ENCODE assay signal across 25 cellular contexts in genomic region chr7:106595922-106596321, GRCh38.
A peak's percentile ranks its signal among the peaks of the same experiment; 100 is the strongest.
DNase-seq lines count a peak whose midpoint lies in the region; ATAC-seq, FAIRE-seq and TF ChIP-seq lines count a peak whose summit lies in the region.
"Had no signal": no experiment of that assay in that cellular context is flagged by ENCODE, and none has a peak within 500 bp of the region (broad histone marks: within the 10 kb centered on the region; RNA-seq: fewer than 3 reads in every experiment).

No MANE protein-coding gene starts in this region.

- no peak for DNase-seq in activated naive CD4-positive, alpha-beta T cell treated with anti-CD3 and anti-CD28 coated beads, Interleukin-2, amount 50 U/mL, for 72 hours (ENCODE audit: low spot score in 2 of 2)
- DNase-seq in K562 (ENCODE audit: extremely low read depth in 1 of 4, low spot score in 3 of 4), result no peak
- no peak for DNase-seq in BE2C
- DNase-seq: AML-193; C1 segment of cervical spinal cord; CD4-positive, alpha-beta memory T cell; CD4-positive, CD25-positive, alpha-beta regulatory T cell; CD8-positive, alpha-beta memory T cell; COR-L47; DMS 273 treated with DMSO at 0.1 percent for 48 hours; DMS153; DMS53; DMS79; DND-41; EL; GDM1 had no signal

- POLR2A ChIA-PET in K562 (lab: Yijun Ruan, JAX), result interaction anchor here (3.0 kb wide), 1 partner anchor 10 kb away, joined by 9 read pairs; no protein-coding TSS in a partner anchor

- no peaks in the 10 kb centered on the region for H3K79me2 ChIP-seq in K562 (ENCODE audit: control insufficient read depth, insufficient read depth, low read length)

- no peak overlapping the region for H3K4me2 ChIP-seq in K562 (ENCODE audit: insufficient read depth, low read length)
- H3K4me2 ChIP-seq: A549, BLaER1 had no signal

- FAIRE-seq in K562 (lab: Jason Lieb, UNC), result no peak
- FAIRE-seq: A549, GM12878, GM19239 had no signal

- H3K9me3 ChIP-seq in K562 (replicated peaks; ENCODE audit: control insufficient read depth, insufficient read depth, low read depth, low read length) (peaks cover 5% of the 10 kb centered on the region), BE2C (no peaks in the 10 kb centered on the region)
- H3K9me3 ChIP-seq: A549, BLaER1 had no signal

- H3K4me1 ChIP-seq in K562 (replicated peaks in 1 of 2; ENCODE audit: control insufficient read depth in 2 of 2, insufficient read depth in 2 of 2, low read length in 2 of 2) (peaks cover 11 to 42% of the 10 kb centered on the region in 2 experiments), BE2C (peaks cover 4% of the 10 kb centered on the region; the same call in 1 of the 2 replicates)
- H3K4me1 ChIP-seq: A549, BLaER1 had no signal

- no peaks in the 10 kb centered on the region for H3K36me3 ChIP-seq in K562 (ENCODE audit: control insufficient read depth, insufficient read depth, low read length)
- H3K36me3 ChIP-seq in BE2C, result no peaks in the 10 kb centered on the region
- H3K36me3 ChIP-seq: BLaER1 had no signal

- H4K20me1 ChIP-seq in K562 (replicated peaks; ENCODE audit: control insufficient read depth, insufficient read depth, low read length), result no peaks in the 10 kb centered on the region
- H4K20me1 ChIP-seq: BLaER1 had no signal

- no peak overlapping the region for H2AFZ ChIP-seq in K562 (ENCODE audit: low read depth, low read length)

- H3K27me3 Mint-ChIP-seq in activated naive CD4-positive, alpha-beta T cell treated with anti-CD3 and anti-CD28 coated beads, Interleukin-2, amount 50 U/mL, for 24 hours, result no peaks in the 10 kb centered on the region

- no peak overlapping the region for H3K4me3 Mint-ChIP-seq in activated naive CD4-positive, alpha-beta T cell treated with anti-CD3 and anti-CD28 coated beads, Interleukin-2, amount 50 U/mL, for 24 hours
- H3K4me3 Mint-ChIP-seq: B cell; CD14-positive monocyte; CD4-positive, alpha-beta memory T cell; CD8-positive, alpha-beta memory T cell had no signal

- no peak overlapping the region for H3K27ac ChIP-seq in K562 (ENCODE audit: extremely low read depth, low read depth, low read length)
- H3K27ac ChIP-seq: 22Rv1, A549, BLaER1 had no signal

- no peaks in the 10 kb centered on the region for H3K9me3 Mint-ChIP-seq in activated naive CD4-positive, alpha-beta T cell treated with anti-CD3 and anti-CD28 coated beads, Interleukin-2, amount 50 U/mL, for 24 hours
- no peaks in the 10 kb centered on the region for H3K9me3 Mint-ChIP-seq in activated naive CD4-positive, alpha-beta T cell treated with anti-CD3 and anti-CD28 coated beads, Interleukin-2, amount 50 U/mL, for 72 hours
- H3K9me3 Mint-ChIP-seq: CD4-positive, alpha-beta memory T cell; CD8-positive, alpha-beta memory T cell had no signal

- no peaks in the 10 kb centered on the region for H3K36me3 Mint-ChIP-seq in activated naive CD4-positive, alpha-beta T cell treated with anti-CD3 and anti-CD28 coated beads, Interleukin-2, amount 50 U/mL, for 24 hours
- H3K36me3 Mint-ChIP-seq in activated naive CD4-positive, alpha-beta T cell treated with anti-CD3 and anti-CD28 coated beads, Interleukin-2, amount 50 U/mL, for 72 hours, result no peaks in the 10 kb centered on the region
- H3K36me3 Mint-ChIP-seq: CD14-positive monocyte; CD4-positive, alpha-beta memory T cell; CD4-positive, CD25-positive, alpha-beta regulatory T cell; CD8-positive, alpha-beta memory T cell had no signal

- peak overlapping the region; percentile 10 for H3K27ac Mint-ChIP-seq in activated naive CD4-positive, alpha-beta T cell treated with anti-CD3 and anti-CD28 coated beads, Interleukin-2, amount 50 U/mL, for 24 hours
- H3K27ac Mint-ChIP-seq in activated naive CD4-positive, alpha-beta T cell treated with anti-CD3 and anti-CD28 coated beads, Interleukin-2, amount 50 U/mL, for 72 hours, result no peak overlapping the region
- H3K27ac Mint-ChIP-seq: B cell; CD4-positive, alpha-beta memory T cell; CD4-positive, CD25-positive, alpha-beta regulatory T cell; CD8-positive, alpha-beta memory T cell had no signal

- TF ChIP-seq EP300 in K562 (IDR thresholded peaks at IDR 0.05; ENCODE audit: low read length), result no peak

- no peak overlapping the region for H3K9ac ChIP-seq in K562 (ENCODE audit: insufficient read depth in 1 of 2, low read depth in 2 of 2, low read length in 2 of 2)
- H3K9ac ChIP-seq: BLaER1 had no signal

- CTCF ChIA-PET in K562 (lab: Yijun Ruan, JAX; ENCODE audit: low intra/inter-chr PET ratio), result no interaction called here

- TF ChIP-seq CTCF in K562 (IDR thresholded peaks at IDR 0.05 in 2 of 3, conservative IDR thresholded peaks at IDR 0.05 in 1 of 3; ENCODE audit: insufficient read depth in 2 of 3, low read depth in 1 of 3, low read length in 3 of 3) (no peak), BE2C (IDR thresholded peaks at IDR 0.05; ENCODE audit: low read depth, low read length) (no peak)

- BruUV-seq in K562 (replicated peaks; lab: Mats Ljungman, UMichigan), result no TSS peak

- in situ Hi-C loops in K562 (cut with MboI), result no loop called here

- peaks cover 5% of the 10 kb centered on the region for H3K4me1 Mint-ChIP-seq in activated naive CD4-positive, alpha-beta T cell treated with anti-CD3 and anti-CD28 coated beads, Interleukin-2, amount 50 U/mL, for 24 hours

- TF ChIP-seq POLR2A in K562 (conservative IDR thresholded peaks at IDR 0.05), result no peak

- H3K4me3 ChIP-seq in K562, result no peak overlapping the region
- H3K4me3 ChIP-seq in BE2C (ENCODE audit: low read depth, low read length), result no peak overlapping the region
- H3K4me3 ChIP-seq: A549, BLaER1, GM12878 had no signal

- H3K27me3 ChIP-seq in K562 (ENCODE audit: control insufficient read depth in 2 of 2, insufficient read depth in 2 of 2, low read length in 2 of 2) (no peaks in the 10 kb centered on the region), BE2C (no peaks in the 10 kb centered on the region)
- H3K27me3 ChIP-seq: BLaER1 had no signal

- no peak for ATAC-seq in activated naive CD4-positive, alpha-beta T cell treated with anti-CD3 and anti-CD28 coated beads, Interleukin-2, amount 50 U/mL, for 72 hours
- no peak for ATAC-seq in K562
- ATAC-seq in HG03175 (IDR thresholded peaks at IDR 0.05; ENCODE audit: unreplicated experiment), result no peak
- ATAC-seq: A549, GM12878 had no signal

- intact Hi-C loops in K562 (cut with micrococcal nuclease), result no loop called here

- TF ChIP-seq RAD21 in K562 (CRISPR knock-in tag; conservative IDR thresholded peaks at IDR 0.05 in 1 of 2, IDR thresholded peaks at IDR 0.05 in 1 of 2), result no peak

- peaks cover 4% of the 10 kb centered on the region for H3K9me1 ChIP-seq in K562 (ENCODE audit: control insufficient read depth, insufficient read depth, low read length)

- WGBS in K562 (ENCODE audit: insufficient coverage, low coverage, missing lambda C conversion rate), result 77% methylated on average over 3 of the region's 3 CpGs

TF ChIP-seq in K562, 482 proteins besides CTCF, POLR2A, EP300 and RAD21 (continues in another document):
- TF ChIP-seq C11orf30 (IDR thresholded peaks at IDR 0.05; ENCODE audit: low read depth) (no peak), NELFE (IDR thresholded peaks at IDR 0.05; ENCODE audit: insufficient read depth, insufficient read length) (no peak), ZNF41 (CRISPR knock-in tag; conservative IDR thresholded peaks at IDR 0.05) (no peak), RCOR1 (IDR thresholded peaks at IDR 0.05; ENCODE audit: borderline replicate concordance in 1 of 2, low read depth in 2 of 2, low read length in 2 of 2) (no peak), FIP1L1 (IDR thresholded peaks at IDR 0.05; ENCODE audit: low read depth, low read length, poor library complexity, severe bottlenecking) (no peak), E4F1 (CRISPR knock-in tag; IDR thresholded peaks at IDR 0.05; ENCODE audit: borderline replicate concordance) (no peak), SRF (CRISPR knock-in tag; IDR thresholded peaks at IDR 0.05) (no peak), ZNF512 (tag; IDR thresholded peaks at IDR 0.05) (peak; percentile 79), HSF4 (CRISPR knock-in tag; IDR thresholded peaks at IDR 0.05; ENCODE audit: borderline replicate concordance) (no peak), ZSCAN29 (IDR thresholded peaks at IDR 0.05) (no peak), ETV5 (CRISPR knock-in tag; IDR thresholded peaks at IDR 0.05; ENCODE audit: low read depth) (no peak)
